ENCODE assay signal across 14 cellular contexts in genomic region chr6:38155144-38155543, GRCh38.
A peak's percentile ranks its signal among the peaks of the same experiment; 100 is the strongest.
DNase-seq lines count a peak whose midpoint lies in the region; ATAC-seq, FAIRE-seq and TF ChIP-seq lines count a peak whose summit lies in the region.
"Had no signal": no experiment of that assay in that cellular context is flagged by ENCODE, and none has a peak within 500 bp of the region (broad histone marks: within the 10 kb centered on the region; RNA-seq: fewer than 3 reads in every experiment).

No MANE protein-coding gene starts in this region.

- H3K9me3 ChIP-seq in A673 (ENCODE audit: low read depth, low read length, poor library complexity, severe bottlenecking) (no peaks in the 10 kb centered on the region), mesenchymal stem cell (ENCODE audit: control insufficient read depth, low read length) (no peaks in the 10 kb centered on the region)
- H3K9me3 ChIP-seq: SJCRH30 had no signal

- no peak for FAIRE-seq in urothelium cell line (lab: Jason Lieb, UNC)
- FAIRE-seq: H1 had no signal

- H3K27ac ChIP-seq in A673 (ENCODE audit: low read depth, low read length, poor library complexity, severe bottlenecking): peak overlapping the region; percentile 30
- no peak overlapping the region for H3K27ac ChIP-seq in mesenchymal stem cell (ENCODE audit: low read length, poor library complexity, severe bottlenecking)
- H3K27ac ChIP-seq: SJCRH30 had no signal

- peak overlapping the region; percentile 25 for H3K9ac ChIP-seq in mesenchymal stem cell (ENCODE audit: low read length)

- peak overlapping the region in 1 of 2 experiments; percentile 31 for H3K23ac ChIP-seq in mesenchymal stem cell (ENCODE audit: low read length in 2 of 2)

- DNase-seq in A673 (ENCODE audit: low spot score): no peak
- peak; percentile 6 for DNase-seq in HT-29 (ENCODE audit: low spot score)
- peak; percentile 96 for DNase-seq in dermis blood vessel endothelial cell
- DNase-seq in mesenchymal stem cell: peak; percentile 96
- no peak for DNase-seq in urothelium cell line (ENCODE audit: low spot score)
- no peak for DNase-seq in GM13976 (ENCODE audit: low spot score)
- DNase-seq: activated CD4-positive, alpha-beta T cell treated with anti-CD3 and anti-CD28 coated beads, Interleukin-2, amount 10 ng/mL, durations not matched to agents 7 days and 5 days; C1 segment of cervical spinal cord; SJCRH30 had no signal

- peak overlapping the region; percentile 34 for H4K91ac ChIP-seq in mesenchymal stem cell (ENCODE audit: low read length)

- no peak for ATAC-seq in GM18907 (IDR thresholded peaks at IDR 0.05; ENCODE audit: unreplicated experiment)
- no peak for ATAC-seq in HG02885 (IDR thresholded peaks at IDR 0.05; ENCODE audit: poor library complexity, unreplicated experiment)
- ATAC-seq: esophagus mucosa had no signal

- H4K8ac ChIP-seq in mesenchymal stem cell (ENCODE audit: low read length): peak overlapping the region; percentile 70

- H3K27me3 ChIP-seq in A673 (replicated peaks; ENCODE audit: insufficient read depth, low read depth, low read length, poor library complexity) (no peaks in the 10 kb centered on the region), mesenchymal stem cell (ENCODE audit: control insufficient read depth in 1 of 2, insufficient read depth in 1 of 2, low read length in 2 of 2) (no peaks in the 10 kb centered on the region)
- H3K27me3 ChIP-seq: SJCRH30 had no signal

- H3K4me1 ChIP-seq in A673 (ENCODE audit: insufficient read depth, low read length, poor library complexity, severe bottlenecking) (peaks cover 10% of the 10 kb centered on the region), mesenchymal stem cell (ENCODE audit: control insufficient read depth, insufficient read depth, low read depth, low read length) (peaks cover 27% of the 10 kb centered on the region)
- H3K4me1 ChIP-seq: SJCRH30 had no signal

- H2AK5ac ChIP-seq in mesenchymal stem cell (ENCODE audit: low read length, severe bottlenecking): no peak overlapping the region

- H2BK12ac ChIP-seq in mesenchymal stem cell (ENCODE audit: low read length in 2 of 2): no peak overlapping the region

- in situ Hi-C loops in GM13976 (cut with MboI; ENCODE audit: low sequenced_read_pairs, unreplicated experiment): no loop called here

- no peak overlapping the region for H2BK5ac ChIP-seq in mesenchymal stem cell (ENCODE audit: low read depth, low read length, poor library complexity, severe bottlenecking)

- H3K4me2 ChIP-seq in mesenchymal stem cell (ENCODE audit: low read length, poor library complexity, severe bottlenecking): no peak overlapping the region

- H3K4me3 ChIP-seq in A673 (ENCODE audit: low read depth, low read length, poor library complexity, severe bottlenecking) (no peak overlapping the region), mesenchymal stem cell (ENCODE audit: insufficient read depth in 1 of 2, low read depth in 1 of 2, low read length in 2 of 2) (no peak overlapping the region)
- H3K4me3 ChIP-seq: SJCRH30, skin epidermis had no signal

- no peak overlapping the region for H2AFZ ChIP-seq in mesenchymal stem cell (ENCODE audit: low read depth, low read length)

- CTCF ChIA-PET in A673 (lab: Charles Lee): no interaction called here

- peak overlapping the region; percentile 5 to 81 for H3K18ac ChIP-seq in mesenchymal stem cell (ENCODE audit: low read depth in 1 of 2, low read length in 2 of 2)

- WGBS in mesenchymal stem cell: 75% methylated on average over 7 of the region's 9 CpGs

- intact Hi-C loops in A673 (cut with micrococcal nuclease; ENCODE audit: unreplicated experiment): no loop called here

- POLR2A ChIA-PET in A673 (lab: Charles Lee; ENCODE audit: low non-redundant PET): no interaction called here

- no peak overlapping the region for H3K14ac ChIP-seq in mesenchymal stem cell (ENCODE audit: low read length in 2 of 2)

- H2BK15ac ChIP-seq in mesenchymal stem cell (ENCODE audit: low read depth, poor library complexity, severe bottlenecking): no peak overlapping the region

- TF ChIP-seq CTCF in A673 (conservative IDR thresholded peaks at IDR 0.05; ENCODE audit: low read depth, low read length) (no peak), GM13976 (IDR thresholded peaks at IDR 0.05; ENCODE audit: borderline replicate concordance, control extremely low read depth, extremely low read depth, insufficient read depth, missing control alignments) (no peak)

- no TSS peak for BruUV-seq in A673 (replicated peaks; lab: Mats Ljungman, UMichigan)

- no peak overlapping the region for H2BK120ac ChIP-seq in mesenchymal stem cell (ENCODE audit: low read depth, low read length)

- H3K36me3 ChIP-seq in A673 (ENCODE audit: insufficient read depth, low read length, poor library complexity, severe bottlenecking) (no peaks in the 10 kb centered on the region), mesenchymal stem cell (ENCODE audit: control insufficient read depth in 1 of 2, insufficient read depth in 2 of 2, low read depth in 1 of 2, low read length in 2 of 2) (peaks cover 41 to 62% of the 10 kb centered on the region in 2 experiments)

- H3K79me1 ChIP-seq in mesenchymal stem cell (replicated peaks; ENCODE audit: low read length, poor library complexity, severe bottlenecking): peaks cover 52% of the 10 kb centered on the region

- H3K4ac ChIP-seq in mesenchymal stem cell (ENCODE audit: low read depth in 1 of 2, low read length in 2 of 2): peak overlapping the region; percentile 37 to 71

Comparison
In these comparisons a context has a peak if more than half of its experiments do, and no peak if none do; other contexts are left out.
1. DNase-seq: peak in HT-29 (single experiment), dermis blood vessel endothelial cell (single experiment) and mesenchymal stem cell (single experiment); none in A673 (single experiment), urothelium cell line (single experiment) and GM13976 (single experiment).